9 cellular contexts compared by ENCODE assay signal in the genomic region with DNA sequence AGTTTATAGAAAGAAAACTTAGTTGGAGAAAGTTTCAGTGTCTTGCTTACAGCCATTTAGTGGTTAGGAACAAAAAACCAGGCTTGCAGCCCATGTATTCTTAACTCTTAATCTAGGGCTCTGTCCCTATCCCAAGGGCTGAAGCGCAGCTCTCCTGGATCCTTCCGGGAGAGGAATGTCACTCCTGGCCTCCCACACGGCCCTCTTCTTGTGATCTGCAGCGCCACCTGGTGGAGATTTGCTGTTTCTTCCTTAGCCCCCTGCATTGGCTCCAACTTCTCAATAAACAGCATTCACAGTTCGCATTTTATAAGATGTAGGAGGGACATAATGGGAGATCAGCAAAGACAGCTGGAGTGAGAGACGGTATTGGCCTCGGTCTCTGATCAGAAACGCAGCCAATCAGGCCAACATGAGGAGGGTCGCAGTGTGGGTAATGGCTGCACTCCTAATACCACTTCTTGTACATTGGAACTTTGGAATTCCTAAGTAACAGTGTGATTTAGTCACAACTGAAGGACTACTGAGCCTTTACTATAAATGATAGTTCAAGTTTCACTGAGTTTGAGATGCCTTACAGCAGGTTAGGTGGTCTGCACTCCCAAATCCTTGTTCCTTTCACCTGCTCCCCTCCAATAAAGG.
DNase-seq lines count a peak whose midpoint lies in the region; ATAC-seq, FAIRE-seq and TF ChIP-seq lines count a peak whose summit lies in the region.
"Had no signal": no experiment of that assay in that cellular context is flagged by ENCODE, and none has a peak within 500 bp of the region (broad histone marks: within the 10 kb centered on the region; RNA-seq: fewer than 3 reads in every experiment).

No MANE protein-coding gene starts in this region.

- no peaks in the 10 kb centered on the region for H3K36me3 ChIP-seq in SJSA1

- no peaks in the 10 kb centered on the region for H3K9me3 Mint-ChIP-seq in CD14-positive monocyte

- H3K4me3 ChIP-seq in LNCaP clone FGC (ENCODE audit: low read depth, low read length) (no peak overlapping the region), SJSA1 (no peak overlapping the region), cardiac fibroblast (replicated peaks in 1 of 2; ENCODE audit: low read depth in 2 of 2, low read length in 2 of 2) (no peak overlapping the region)

- H3K9me3 ChIP-seq in SJSA1 (replicated peaks) = no peaks in the 10 kb centered on the region

- H3K36me3 Mint-ChIP-seq in CD14-positive monocyte = no peaks in the 10 kb centered on the region
- H3K36me3 Mint-ChIP-seq: T-cell had no signal

- no peak overlapping the region for H3K4me3 Mint-ChIP-seq in CD14-positive monocyte
- H3K4me3 Mint-ChIP-seq: T-cell had no signal

- intact Hi-C loops in CD14-positive monocyte (cut with micrococcal nuclease) (loop anchor here in 1 of 2 donors (5.0 to 10.0 kb wide), 2 partner anchors 319 to 506 kb away; no protein-coding TSS in a partner anchor), left colon (cut with DNase I, micrococcal nuclease) (loop anchor here in 1 of 2 donors (5.0 kb wide), 2 partner anchors 324 to 504 kb away; no protein-coding TSS in a partner anchor)

- no peaks in the 10 kb centered on the region for H3K4me1 ChIP-seq in SJSA1 (replicated peaks)

- H3K4me1 Mint-ChIP-seq in CD14-positive monocyte = no peaks in the 10 kb centered on the region
- H3K4me1 Mint-ChIP-seq: T-cell had no signal

- H3K27ac ChIP-seq in SJSA1 = no peak overlapping the region

- H3K27me3 Mint-ChIP-seq in CD14-positive monocyte (ENCODE audit: low read depth in 3 of 3) = peaks cover 1 to 2% (median 2%) of the 10 kb centered on the region in 3 donors

- H3K27me3 ChIP-seq in SJSA1 (replicated peaks) = peaks cover 3% of the 10 kb centered on the region; the same call in 1 of the 2 replicates

- ATAC-seq in left colon (peak; percentile 76), GM19455 (IDR thresholded peaks at IDR 0.05; ENCODE audit: unreplicated experiment) (no peak)
- ATAC-seq: T-cell had no signal

- TF ChIP-seq CTCF in CD14-positive monocyte (IDR thresholded peaks at IDR 0.05) (peak; percentile 91), LNCaP clone FGC (IDR thresholded peaks at IDR 0.05; ENCODE audit: control insufficient read depth, extremely low read depth, insufficient read depth) (peak; percentile 86), cardiac fibroblast (IDR thresholded peaks at IDR 0.05; ENCODE audit: low read depth, low read length) (peak; percentile 80)

- DNase-seq in CD14-positive monocyte (ENCODE audit: low spot score) (no peak), GM19239 (ENCODE audit: insufficient read length, low spot score) (peak; percentile 24), LNCaP clone FGC (ENCODE audit: low read depth) (peak; percentile 54), SJSA1 (ENCODE audit: low read depth in 1 of 2, low spot score in 2 of 2) (peak; percentile 48 to 79), cardiac fibroblast (ENCODE audit: low read depth in 2 of 2) (peak; percentile 74 to 76), left colon (peak; percentile 33 to 78)
- peak; percentile 30 to 42 for DNase-seq in stimulated activated CD4-positive, alpha-beta T cell treated with anti-CD3 and anti-CD28 coated beads, Interleukin-4, amount 100 ng/mL, for 48 hours (ENCODE audit: low read depth in 2 of 2)

- peak; percentile 54 for FAIRE-seq in GM19239 (lab: Jason Lieb, UNC)

- peak overlapping the region in 1 of 7 donors; percentile 62 for H3K27ac Mint-ChIP-seq in CD14-positive monocyte
- H3K27ac Mint-ChIP-seq: T-cell had no signal
